8 cellular contexts compared by ENCODE assay signal in genomic region chr12:120903818-120904773, GRCh38. TPM values are rescaled to one million over a fixed set of nuclear protein-coding genes. Genes with fewer than 3 reads are reported as not detected.
DNase-seq lines count a peak whose midpoint lies in the region; ATAC-seq and TF ChIP-seq lines count a peak whose summit lies in the region.

Gene SPPL3, minus strand, starts transcription at chr12:120904358. Its CDS starts 491 bp downstream, at chr12:120903867.

- peak within 1 kb of the TSS; percentile 99 for H3K4me3 Mint-ChIP-seq in activated naive CD4-positive, alpha-beta T cell treated with anti-CD3 and anti-CD28 coated beads, Interleukin-2, amount 50 U/mL, for 24 hours

- H3K4me2 ChIP-seq in SK-N-SH: peak within 1 kb of the TSS; percentile 85

- ATAC-seq in HG02588 (IDR thresholded peaks at IDR 0.05; ENCODE audit: unreplicated experiment): peak; percentile 62

- H3K4me1 Mint-ChIP-seq in activated naive CD4-positive, alpha-beta T cell treated with anti-CD3 and anti-CD28 coated beads, Interleukin-2, amount 50 U/mL, for 24 hours: peaks cover 28% of the 10 kb centered on the region

- no peaks in the 10 kb centered on the region for H3F3A ChIP-seq in SK-N-SH (replicated peaks; ENCODE audit: insufficient read depth)

- H3K9me3 ChIP-seq in SK-N-SH: no peaks in the 10 kb centered on the region

- peaks cover 0 to 20% of the 10 kb centered on the region in 2 experiments; a peak in 2 of 4 replicates for H3K4me1 ChIP-seq in SK-N-SH (ENCODE audit: control insufficient read depth in 1 of 2, insufficient read depth in 2 of 2, low read depth in 1 of 2, low read length in 1 of 2)

- CTCF ChIA-PET in SK-N-SH (lab: Yijun Ruan, JAX): interaction anchor here (1.3 kb wide), 1 partner anchor 321 kb away, joined by 4 read pairs; no protein-coding TSS in a partner anchor

- POLR2A ChIA-PET in SK-N-SH (lab: Yijun Ruan, JAX): no interaction called here

- no peaks in the 10 kb centered on the region for H3K27me3 ChIP-seq in SK-N-SH (ENCODE audit: insufficient read depth)

- no peak for TF ChIP-seq CTCF in SK-N-SH (IDR thresholded peaks at IDR 0.05)

- peaks cover 3 to 7% of the 10 kb centered on the region in 2 experiments for H3K36me3 ChIP-seq in SK-N-SH (replicated peaks in 1 of 2; ENCODE audit: control insufficient read depth in 1 of 2, insufficient read depth in 2 of 2, low read length in 1 of 2)

- peak within 1 kb of the TSS; percentile 100 for H2AFZ ChIP-seq in SK-N-SH (ENCODE audit: low read depth)

- H3K27ac ChIP-seq in SK-N-SH (ENCODE audit: low read depth in 2 of 2, low read length in 1 of 2): peak within 1 kb of the TSS in 1 of 2 experiments; percentile 78; a peak in 1 of 4 replicates

- H3K36me3 Mint-ChIP-seq in activated naive CD4-positive, alpha-beta T cell treated with anti-CD3 and anti-CD28 coated beads, Interleukin-2, amount 50 U/mL, for 24 hours: peaks cover 2% of the 10 kb centered on the region

- peak within 1 kb of the TSS; percentile 91 for H3K4me3 ChIP-seq in GM08714 (ENCODE audit: low read length)
- H3K4me3 ChIP-seq in SK-N-SH (ENCODE audit: low read depth in 2 of 2, low read length in 1 of 2): peak within 1 kb of the TSS; percentile 86 to 94

- H4K20me1 ChIP-seq in SK-N-SH (ENCODE audit: insufficient read depth): peaks cover 29% of the 10 kb centered on the region

- DNase-seq in NCI-H1048 (lab: John Stamatoyannopoulos, UW) (peak; percentile 81), SK-N-SH (peak; percentile 99), globus pallidus (ENCODE audit: low spot score) (peak; percentile 88), occipital lobe (lab: John Stamatoyannopoulos, UW) (peak; percentile 86), superior temporal gyrus (ENCODE audit: extremely low spot score) (peak; percentile 90)

- peak within 1 kb of the TSS; percentile 97 for H3K27ac Mint-ChIP-seq in activated naive CD4-positive, alpha-beta T cell treated with anti-CD3 and anti-CD28 coated beads, Interleukin-2, amount 50 U/mL, for 24 hours

- WGBS in SK-N-SH (ENCODE audit: low lambda C conversion rate): 1% methylated on average over 19 of the region's 119 CpGs

- TF ChIP-seq RAD21 in SK-N-SH (IDR thresholded peaks at IDR 0.05; ENCODE audit: low read length): no peak

- H3K27me3 Mint-ChIP-seq in activated naive CD4-positive, alpha-beta T cell treated with anti-CD3 and anti-CD28 coated beads, Interleukin-2, amount 50 U/mL, for 24 hours: no peaks in the 10 kb centered on the region

- H3K9me3 Mint-ChIP-seq in activated naive CD4-positive, alpha-beta T cell treated with anti-CD3 and anti-CD28 coated beads, Interleukin-2, amount 50 U/mL, for 24 hours: no peaks in the 10 kb centered on the region

- H3K9ac ChIP-seq in SK-N-SH: peak within 1 kb of the TSS; percentile 82

- H3K9me2 ChIP-seq in SK-N-SH: no peaks in the 10 kb centered on the region

- no peak for TF ChIP-seq EP300 in SK-N-SH (IDR thresholded peaks at IDR 0.05; ENCODE audit: borderline replicate concordance in 1 of 2, low read depth in 1 of 2, low read length in 1 of 2)

- peaks cover 48% of the 10 kb centered on the region for H3K79me2 ChIP-seq in SK-N-SH (ENCODE audit: insufficient read depth)

TF ChIP-seq in SK-N-SH, 30 proteins besides CTCF, POLR2A, EP300 and RAD21 (continues in another document):
- TF ChIP-seq YY1 (IDR thresholded peaks at IDR 0.05; ENCODE audit: low read depth): 0 out of 2 replicates have a peak, but pooled peaks have one; percentile 34
- no peak for TF ChIP-seq MEF2A (IDR thresholded peaks at IDR 0.05; ENCODE audit: borderline replicate concordance, low read depth)
- no peak for TF ChIP-seq TEAD4 (IDR thresholded peaks at IDR 0.05; ENCODE audit: borderline replicate concordance, insufficient read depth)
- peak; percentile 40; the same call in 1 of the 2 replicates for TF ChIP-seq MXI1 (IDR thresholded peaks at IDR 0.05; ENCODE audit: low read depth, low read length)
- no peak for TF ChIP-seq CHD2 (IDR thresholded peaks at IDR 0.05; ENCODE audit: low read length, partially characterized antibody)
- TF ChIP-seq TCF12 (IDR thresholded peaks at IDR 0.05): no peak
- peak; percentile 94 for TF ChIP-seq PBX3 (IDR thresholded peaks at IDR 0.05)
- no peak for TF ChIP-seq ZBTB33 (IDR thresholded peaks at IDR 0.05; ENCODE audit: borderline replicate concordance, low read depth)
- TF ChIP-seq NRF1 (IDR thresholded peaks at IDR 0.05; ENCODE audit: low read depth, low read length): peak; percentile 89
- TF ChIP-seq FOXJ3 (CRISPR knock-in tag; IDR thresholded peaks at IDR 0.05): no peak
- TF ChIP-seq USF1 (IDR thresholded peaks at IDR 0.05; ENCODE audit: borderline replicate concordance, low read depth): peak; percentile 99
- no peak for TF ChIP-seq RFX5 (IDR thresholded peaks at IDR 0.05; ENCODE audit: low read length)
- TF ChIP-seq FOSL2 (IDR thresholded peaks at IDR 0.05; ENCODE audit: borderline replicate concordance, low read depth): no peak
- no peak for TF ChIP-seq RXRA (IDR thresholded peaks at IDR 0.05; ENCODE audit: borderline replicate concordance, low read depth)
- TF ChIP-seq NFIC (IDR thresholded peaks at IDR 0.05; ENCODE audit: borderline replicate concordance): no peak
- peak; percentile 99 for TF ChIP-seq USF2 (IDR thresholded peaks at IDR 0.05; ENCODE audit: borderline replicate concordance, low read depth, low read length)
- no peak for TF ChIP-seq ELF1 (IDR thresholded peaks at IDR 0.05)
- TF ChIP-seq EZH2phosphoT487 (IDR thresholded peaks at IDR 0.05; ENCODE audit: borderline replicate concordance, low read depth): no peak
- no peak for TF ChIP-seq JUND (IDR thresholded peaks at IDR 0.05)
- TF ChIP-seq POLR2AphosphoS5 (IDR thresholded peaks at IDR 0.05; ENCODE audit: low read depth, low read length): peak; percentile 66
- TF ChIP-seq TAF1 (IDR thresholded peaks at IDR 0.05; ENCODE audit: borderline replicate concordance, low read depth, low read length): peak; percentile 67
- no peak for TF ChIP-seq FOXM1 (IDR thresholded peaks at IDR 0.05; ENCODE audit: low read depth)
- peak; percentile 66; the same call in 1 of the 2 replicates for TF ChIP-seq SIN3A (IDR thresholded peaks at IDR 0.05; ENCODE audit: borderline replicate concordance, low read depth, low read length)
- peak; percentile 73 for TF ChIP-seq MAX (IDR thresholded peaks at IDR 0.05; ENCODE audit: low read depth)

RNA-seq across cellular contexts. Expression of gene SPPL3, which starts in this region (rescaled TPM):
- 9.6 and 18.8 TPM in 2 replicates for polyA plus RNA-seq in SK-N-SH (2012; rRNA removed)
- polyA plus RNA-seq in SK-N-SH (2012; cell fraction: cytosol; rRNA removed): 31.9 and 33.6 TPM in 2 replicates
- polyA plus RNA-seq in SK-N-SH (2012; cell fraction: nucleus; rRNA removed): 9.8 and 17.6 TPM in 2 replicates
- 64.7 TPM for total RNA-seq in occipital lobe
